ENCODE assay signal across 1 cellular context in genomic region chr20:32582659-32583580, GRCh38.
A peak's percentile ranks its signal among the peaks of the same experiment; 100 is the strongest.
TF ChIP-seq lines count a peak whose summit lies in the region.

No MANE protein-coding gene starts in this region.

TF ChIP-seq in HepG2, 621 proteins besides CTCF, POLR2A, EP300 and RAD21 (continued from another document and continues in another):
- TF ChIP-seq STAT6 (CRISPR knock-in tag; IDR thresholded peaks at IDR 0.05; ENCODE audit: borderline replicate concordance) (no peak), ZNF543 (CRISPR knock-in tag; IDR thresholded peaks at IDR 0.05) (no peak), GABPB1 (CRISPR knock-in tag; IDR thresholded peaks at IDR 0.05) (peak; percentile 34; the same call in 1 of the 2 replicates), ZNF703 (CRISPR knock-in tag; IDR thresholded peaks at IDR 0.05; ENCODE audit: borderline replicate concordance) (no peak), ZSCAN20 (CRISPR knock-in tag; IDR thresholded peaks at IDR 0.05; ENCODE audit: borderline replicate concordance) (peak; percentile 83; the same call in 1 of the 2 replicates), FOXP4 (CRISPR knock-in tag; IDR thresholded peaks at IDR 0.05) (peak; percentile 11; the same call in 1 of the 2 replicates), SMAD9 (CRISPR knock-in tag; IDR thresholded peaks at IDR 0.05) (no peak), GZF1 (CRISPR knock-in tag; IDR thresholded peaks at IDR 0.05) (no peak), ZFAT (CRISPR knock-in tag; conservative IDR thresholded peaks at IDR 0.05) (no peak), KDM3A (CRISPR knock-in tag; IDR thresholded peaks at IDR 0.05; ENCODE audit: low read depth) (no peak), BCL6 (CRISPR knock-in tag; IDR thresholded peaks at IDR 0.05) (peak; percentile 31; the same call in 1 of the 2 replicates), ZNF792 (CRISPR knock-in tag; IDR thresholded peaks at IDR 0.05) (no peak), IKZF4 (CRISPR knock-in tag; IDR thresholded peaks at IDR 0.05; ENCODE audit: borderline replicate concordance, low read depth, not compliant biosample characterization) (no peak), HNRNPH1 (optimal IDR thresholded peaks at IDR 0.05; ENCODE audit: low read depth, low read length) (no peak), ZNF567 (CRISPR knock-in tag; IDR thresholded peaks at IDR 0.05; ENCODE audit: borderline replicate concordance) (no peak), TMF1 (CRISPR knock-in tag; IDR thresholded peaks at IDR 0.05; ENCODE audit: low read depth) (peak; percentile 26; the same call in 1 of the 2 replicates), ATF7 (IDR thresholded peaks at IDR 0.05) (no peak), ATF7 (CRISPR knock-in tag; IDR thresholded peaks at IDR 0.05) (no peak), REPIN1 (CRISPR knock-in tag; IDR thresholded peaks at IDR 0.05; ENCODE audit: borderline replicate concordance, low read depth) (peak; percentile 25; the same call in 1 of the 2 replicates), ATF3 (CRISPR knock-in tag; IDR thresholded peaks at IDR 0.05) (no peak), DPF2 (CRISPR knock-in tag; IDR thresholded peaks at IDR 0.05; ENCODE audit: borderline replicate concordance, low read depth) (no peak), SKI (IDR thresholded peaks at IDR 0.05; ENCODE audit: partially characterized antibody) (no peak), POLR2G (IDR thresholded peaks at IDR 0.05; ENCODE audit: low read depth, low read length) (no peak; the same call in 1 of the 2 replicates), THAP11 (CRISPR knock-in tag; IDR thresholded peaks at IDR 0.05) (no peak), GPN1 (CRISPR knock-in tag; IDR thresholded peaks at IDR 0.05; ENCODE audit: borderline replicate concordance) (no peak), IRF1 (CRISPR knock-in tag; IDR thresholded peaks at IDR 0.05; ENCODE audit: low read depth) (no peak), HNF4G (IDR thresholded peaks at IDR 0.05; ENCODE audit: borderline replicate concordance, low read depth, low read length) (0 out of 2 replicates have a peak, but pooled peaks have one; percentile 2), HNF4G (CRISPR knock-in tag; IDR thresholded peaks at IDR 0.05; ENCODE audit: borderline replicate concordance, low read depth) (no peak)
- TF ChIP-seq, protein P1, sequence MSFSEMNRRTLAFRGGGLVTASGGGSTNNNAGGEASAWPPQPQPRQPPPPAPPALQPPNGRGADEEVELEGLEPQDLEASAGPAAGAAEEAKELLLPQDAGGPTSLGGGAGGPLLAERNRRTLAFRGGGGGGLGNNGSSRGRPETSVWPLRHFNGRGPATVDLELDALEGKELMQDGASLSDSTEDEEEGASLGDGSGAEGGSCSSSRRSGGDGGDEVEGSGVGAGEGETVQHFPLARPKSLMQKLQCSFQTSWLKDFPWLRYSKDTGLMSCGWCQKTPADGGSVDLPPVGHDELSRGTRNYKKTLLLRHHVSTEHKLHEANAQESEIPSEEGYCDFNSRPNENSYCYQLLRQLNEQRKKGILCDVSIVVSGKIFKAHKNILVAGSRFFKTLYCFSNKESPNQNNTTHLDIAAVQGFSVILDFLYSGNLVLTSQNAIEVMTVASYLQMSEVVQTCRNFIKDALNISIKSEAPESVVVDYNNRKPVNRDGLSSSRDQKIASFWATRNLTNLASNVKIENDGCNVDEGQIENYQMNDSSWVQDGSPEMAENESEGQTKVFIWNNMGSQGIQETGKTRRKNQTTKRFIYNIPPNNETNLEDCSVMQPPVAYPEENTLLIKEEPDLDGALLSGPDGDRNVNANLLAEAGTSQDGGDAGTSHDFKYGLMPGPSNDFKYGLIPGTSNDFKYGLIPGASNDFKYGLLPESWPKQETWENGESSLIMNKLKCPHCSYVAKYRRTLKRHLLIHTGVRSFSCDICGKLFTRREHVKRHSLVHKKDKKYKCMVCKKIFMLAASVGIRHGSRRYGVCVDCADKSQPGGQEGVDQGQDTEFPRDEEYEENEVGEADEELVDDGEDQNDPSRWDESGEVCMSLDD (CRISPR knock-in tag; IDR thresholded peaks at IDR 0.05; ENCODE audit: borderline replicate concordance): no peak
- TF ChIP-seq, protein P2, sequence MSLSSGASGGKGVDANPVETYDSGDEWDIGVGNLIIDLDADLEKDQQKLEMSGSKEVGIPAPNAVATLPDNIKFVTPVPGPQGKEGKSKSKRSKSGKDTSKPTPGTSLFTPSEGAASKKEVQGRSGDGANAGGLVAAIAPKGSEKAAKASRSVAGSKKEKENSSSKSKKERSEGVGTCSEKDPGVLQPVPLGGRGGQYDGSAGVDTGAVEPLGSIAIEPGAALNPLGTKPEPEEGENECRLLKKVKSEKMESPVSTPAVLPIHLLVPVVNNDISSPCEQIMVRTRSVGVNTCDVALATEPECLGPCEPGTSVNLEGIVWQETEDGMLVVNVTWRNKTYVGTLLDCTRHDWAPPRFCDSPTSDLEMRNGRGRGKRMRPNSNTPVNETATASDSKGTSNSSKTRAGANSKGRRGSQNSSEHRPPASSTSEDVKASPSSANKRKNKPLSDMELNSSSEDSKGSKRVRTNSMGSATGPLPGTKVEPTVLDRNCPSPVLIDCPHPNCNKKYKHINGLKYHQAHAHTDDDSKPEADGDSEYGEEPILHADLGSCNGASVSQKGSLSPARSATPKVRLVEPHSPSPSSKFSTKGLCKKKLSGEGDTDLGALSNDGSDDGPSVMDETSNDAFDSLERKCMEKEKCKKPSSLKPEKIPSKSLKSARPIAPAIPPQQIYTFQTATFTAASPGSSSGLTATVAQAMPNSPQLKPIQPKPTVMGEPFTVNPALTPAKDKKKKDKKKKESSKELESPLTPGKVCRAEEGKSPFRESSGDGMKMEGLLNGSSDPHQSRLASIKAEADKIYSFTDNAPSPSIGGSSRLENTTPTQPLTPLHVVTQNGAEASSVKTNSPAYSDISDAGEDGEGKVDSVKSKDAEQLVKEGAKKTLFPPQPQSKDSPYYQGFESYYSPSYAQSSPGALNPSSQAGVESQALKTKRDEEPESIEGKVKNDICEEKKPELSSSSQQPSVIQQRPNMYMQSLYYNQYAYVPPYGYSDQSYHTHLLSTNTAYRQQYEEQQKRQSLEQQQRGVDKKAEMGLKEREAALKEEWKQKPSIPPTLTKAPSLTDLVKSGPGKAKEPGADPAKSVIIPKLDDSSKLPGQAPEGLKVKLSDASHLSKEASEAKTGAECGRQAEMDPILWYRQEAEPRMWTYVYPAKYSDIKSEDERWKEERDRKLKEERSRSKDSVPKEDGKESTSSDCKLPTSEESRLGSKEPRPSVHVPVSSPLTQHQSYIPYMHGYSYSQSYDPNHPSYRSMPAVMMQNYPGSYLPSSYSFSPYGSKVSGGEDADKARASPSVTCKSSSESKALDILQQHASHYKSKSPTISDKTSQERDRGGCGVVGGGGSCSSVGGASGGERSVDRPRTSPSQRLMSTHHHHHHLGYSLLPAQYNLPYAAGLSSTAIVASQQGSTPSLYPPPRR (CRISPR knock-in tag; IDR thresholded peaks at IDR 0.05; ENCODE audit: borderline replicate concordance): no peak; the same call in 1 of the 2 replicates
- TF ChIP-seq, protein P3, sequence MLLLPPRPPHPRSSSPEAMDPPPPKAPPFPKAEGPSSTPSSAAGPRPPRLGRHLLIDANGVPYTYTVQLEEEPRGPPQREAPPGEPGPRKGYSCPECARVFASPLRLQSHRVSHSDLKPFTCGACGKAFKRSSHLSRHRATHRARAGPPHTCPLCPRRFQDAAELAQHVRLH (CRISPR knock-in tag; IDR thresholded peaks at IDR 0.05; ENCODE audit: borderline replicate concordance, low read depth): no peak
- TF ChIP-seq, protein P4, sequence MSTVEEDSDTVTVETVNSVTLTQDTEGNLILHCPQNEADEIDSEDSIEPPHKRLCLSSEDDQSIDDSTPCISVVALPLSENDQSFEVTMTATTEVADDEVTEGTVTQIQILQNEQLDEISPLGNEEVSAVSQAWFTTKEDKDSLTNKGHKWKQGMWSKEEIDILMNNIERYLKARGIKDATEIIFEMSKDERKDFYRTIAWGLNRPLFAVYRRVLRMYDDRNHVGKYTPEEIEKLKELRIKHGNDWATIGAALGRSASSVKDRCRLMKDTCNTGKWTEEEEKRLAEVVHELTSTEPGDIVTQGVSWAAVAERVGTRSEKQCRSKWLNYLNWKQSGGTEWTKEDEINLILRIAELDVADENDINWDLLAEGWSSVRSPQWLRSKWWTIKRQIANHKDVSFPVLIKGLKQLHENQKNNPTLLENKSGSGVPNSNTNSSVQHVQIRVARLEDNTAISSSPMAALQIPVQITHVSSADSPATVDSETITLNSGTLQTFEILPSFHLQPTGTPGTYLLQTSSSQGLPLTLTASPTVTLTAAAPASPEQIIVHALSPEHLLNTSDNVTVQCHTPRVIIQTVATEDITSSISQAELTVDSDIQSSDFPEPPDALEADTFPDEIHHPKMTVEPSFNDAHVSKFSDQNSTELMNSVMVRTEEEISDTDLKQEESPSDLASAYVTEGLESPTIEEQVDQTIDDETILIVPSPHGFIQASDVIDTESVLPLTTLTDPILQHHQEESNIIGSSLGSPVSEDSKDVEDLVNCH (CRISPR knock-in tag; IDR thresholded peaks at IDR 0.05): no peak
- TF ChIP-seq, protein P5, sequence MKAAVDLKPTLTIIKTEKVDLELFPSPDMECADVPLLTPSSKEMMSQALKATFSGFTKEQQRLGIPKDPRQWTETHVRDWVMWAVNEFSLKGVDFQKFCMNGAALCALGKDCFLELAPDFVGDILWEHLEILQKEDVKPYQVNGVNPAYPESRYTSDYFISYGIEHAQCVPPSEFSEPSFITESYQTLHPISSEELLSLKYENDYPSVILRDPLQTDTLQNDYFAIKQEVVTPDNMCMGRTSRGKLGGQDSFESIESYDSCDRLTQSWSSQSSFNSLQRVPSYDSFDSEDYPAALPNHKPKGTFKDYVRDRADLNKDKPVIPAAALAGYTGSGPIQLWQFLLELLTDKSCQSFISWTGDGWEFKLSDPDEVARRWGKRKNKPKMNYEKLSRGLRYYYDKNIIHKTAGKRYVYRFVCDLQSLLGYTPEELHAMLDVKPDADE (CRISPR knock-in tag; IDR thresholded peaks at IDR 0.05): no peak
- TF ChIP-seq, protein P6, sequence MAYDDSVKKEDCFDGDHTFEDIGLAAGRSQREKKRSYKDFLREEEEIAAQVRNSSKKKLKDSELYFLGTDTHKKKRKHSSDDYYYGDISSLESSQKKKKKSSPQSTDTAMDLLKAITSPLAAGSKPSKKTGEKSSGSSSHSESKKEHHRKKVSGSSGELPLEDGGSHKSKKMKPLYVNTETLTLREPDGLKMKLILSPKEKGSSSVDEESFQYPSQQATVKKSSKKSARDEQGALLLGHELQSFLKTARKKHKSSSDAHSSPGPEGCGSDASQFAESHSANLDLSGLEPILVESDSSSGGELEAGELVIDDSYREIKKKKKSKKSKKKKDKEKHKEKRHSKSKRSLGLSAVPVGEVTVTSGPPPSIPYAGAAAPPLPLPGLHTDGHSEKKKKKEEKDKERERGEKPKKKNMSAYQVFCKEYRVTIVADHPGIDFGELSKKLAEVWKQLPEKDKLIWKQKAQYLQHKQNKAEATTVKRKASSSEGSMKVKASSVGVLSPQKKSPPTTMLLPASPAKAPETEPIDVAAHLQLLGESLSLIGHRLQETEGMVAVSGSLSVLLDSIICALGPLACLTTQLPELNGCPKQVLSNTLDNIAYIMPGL (CRISPR knock-in tag; IDR thresholded peaks at IDR 0.05; ENCODE audit: borderline replicate concordance in 1 of 2, low read depth in 1 of 2): 0 out of 4 replicates have a peak, but pooled peaks of 1 of the 2 experiments have one; percentile 6
- TF ChIP-seq, protein P7, sequence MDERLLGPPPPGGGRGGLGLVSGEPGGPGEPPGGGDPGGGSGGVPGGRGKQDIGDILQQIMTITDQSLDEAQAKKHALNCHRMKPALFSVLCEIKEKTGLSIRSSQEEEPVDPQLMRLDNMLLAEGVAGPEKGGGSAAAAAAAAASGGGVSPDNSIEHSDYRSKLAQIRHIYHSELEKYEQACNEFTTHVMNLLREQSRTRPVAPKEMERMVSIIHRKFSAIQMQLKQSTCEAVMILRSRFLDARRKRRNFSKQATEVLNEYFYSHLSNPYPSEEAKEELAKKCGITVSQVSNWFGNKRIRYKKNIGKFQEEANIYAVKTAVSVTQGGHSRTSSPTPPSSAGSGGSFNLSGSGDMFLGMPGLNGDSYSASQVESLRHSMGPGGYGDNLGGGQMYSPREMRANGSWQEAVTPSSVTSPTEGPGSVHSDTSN (CRISPR knock-in tag; IDR thresholded peaks at IDR 0.05): no peak
- TF ChIP-seq, protein P8, sequence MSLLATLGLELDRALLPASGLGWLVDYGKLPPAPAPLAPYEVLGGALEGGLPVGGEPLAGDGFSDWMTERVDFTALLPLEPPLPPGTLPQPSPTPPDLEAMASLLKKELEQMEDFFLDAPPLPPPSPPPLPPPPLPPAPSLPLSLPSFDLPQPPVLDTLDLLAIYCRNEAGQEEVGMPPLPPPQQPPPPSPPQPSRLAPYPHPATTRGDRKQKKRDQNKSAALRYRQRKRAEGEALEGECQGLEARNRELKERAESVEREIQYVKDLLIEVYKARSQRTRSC (CRISPR knock-in tag; IDR thresholded peaks at IDR 0.05; ENCODE audit: low read depth): no peak
